ENCODE assay signal across 29 cellular contexts in the genomic region with DNA sequence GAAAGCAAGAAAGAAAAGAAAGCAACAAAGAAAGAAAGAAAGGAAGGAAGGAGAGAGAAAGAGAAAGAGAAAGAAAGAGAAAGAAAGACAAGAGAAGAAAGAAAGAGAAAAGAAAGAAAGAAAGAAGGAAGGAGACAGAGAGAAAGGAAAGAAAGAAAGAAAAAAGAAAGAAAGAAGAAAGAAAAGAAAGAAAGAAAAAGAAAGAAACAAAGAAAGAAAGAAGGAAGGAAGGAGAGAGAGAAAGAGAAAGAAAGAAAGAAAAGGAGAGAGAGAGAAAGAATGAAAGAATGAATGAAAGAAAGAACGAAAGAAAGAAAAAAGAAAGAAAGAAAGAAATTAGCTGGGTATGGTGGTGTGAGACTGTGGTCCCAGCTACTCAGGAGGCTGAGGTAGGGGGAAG.
"Had no signal": no experiment of that assay in that cellular context is flagged by ENCODE, and none has a peak within 500 bp of the region (broad histone marks: within the 10 kb centered on the region; RNA-seq: fewer than 3 reads in every experiment).

No MANE protein-coding gene starts in this region.

- DNase-seq: Karpas-422, MM.1S, MV-4-11, NCI-H1092, NCI-H1105, NCI-H1417 treated with DMSO at 0.1 percent for 48 hours, NCI-H1436 treated with DMSO at 0.1 percent for 48 hours, NCI-H1694 treated with DMSO at 0.1 percent for 48 hours, NCI-H187 treated with DMSO at 0.1 percent for 48 hours, NCI-H2029, NCI-H2081, NCI-H2171, NCI-H226, NCI-H446 treated with DMSO at 0.1 percent for 48 hours, NCI-H510A, NCI-H524, NCI-H526, NCI-H69, NCI-H748 treated with DMSO at 0.1 percent for 48 hours, NCI-H82, OCI-M1, PC-3, Peyer's patch, Right ventricle myocardium superior, RPMI8226, SHP77 treated with DMSO at 0.1 percent for 48 hours, SK-N-SH, T-cell had no signal

- H3K27me3 ChIP-seq: Peyer's patch, SJSA1 had no signal

- H3K36me3 Mint-ChIP-seq: T-cell had no signal

- ATAC-seq: PC-3, T-cell had no signal

- H3K4me3 ChIP-seq: Peyer's patch, SJSA1 had no signal

- H3K4me1 Mint-ChIP-seq: T-cell had no signal

- H3K4me3 Mint-ChIP-seq: T-cell had no signal

- H3K27ac ChIP-seq: Peyer's patch, SJSA1 had no signal

- H3K36me3 ChIP-seq: Peyer's patch, SJSA1 had no signal

- H3K4me2 ChIP-seq: SK-N-SH had no signal

- H3K9me2 ChIP-seq: SK-N-SH had no signal

- H3K4me1 ChIP-seq: Peyer's patch, SJSA1 had no signal

- H3K9me3 ChIP-seq: Peyer's patch, SJSA1, SK-N-SH had no signal

- H3K27ac Mint-ChIP-seq: T-cell had no signal

- H3K9ac ChIP-seq: SK-N-SH had no signal

- H3K27me3 Mint-ChIP-seq: T-cell had no signal
